Comparison of ENCODE assay signal across 18 cellular contexts in the genomic region with DNA sequence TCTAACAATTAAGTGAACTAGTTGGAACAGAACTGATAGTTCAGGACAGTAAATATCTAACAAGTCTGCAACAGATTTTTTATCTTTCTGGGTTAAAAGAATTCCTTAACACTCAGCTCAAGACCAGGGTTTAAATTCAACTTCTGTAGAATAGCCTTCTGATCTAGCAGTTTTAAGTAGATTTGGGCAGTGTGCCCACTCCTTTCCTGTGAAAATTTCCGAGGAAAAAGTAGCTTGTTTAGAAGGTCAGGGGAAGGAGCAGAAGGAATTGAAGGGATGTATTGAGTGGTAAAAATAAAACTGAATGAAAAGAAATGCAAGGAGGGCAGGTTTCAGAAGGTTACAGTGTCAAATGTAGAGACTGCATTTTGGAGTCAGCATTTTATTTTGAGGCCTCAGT.
"Had no signal": no experiment of that assay in that cellular context is flagged by ENCODE, and none has a peak within 500 bp of the region (broad histone marks: within the 10 kb centered on the region; RNA-seq: fewer than 3 reads in every experiment).

No MANE protein-coding gene starts in this region.

- H3K36me3 Mint-ChIP-seq: naive thymus-derived CD4-positive, alpha-beta T cell; stimulated activated memory B cell treated with anti-CD40 and anti-IgM and Interleukin-4, amounts not matched to agents 10 μg/mL and 1 μg/mL and 100 μg/mL, for 72 hours had no signal

- H3K4me3 Mint-ChIP-seq: activated T-helper 1 cell treated with anti-CD3 and anti-CD28 coated beads, Interleukin-12 subunit alpha, Interleukin-12 subunit beta, Interleukin-2, Interleukin-4 antibody, amounts not matched to agents 30 ng/mL and 10 ng/mL and 1 ng/mL, durations not matched to agents 14 hours and 24 hours and 36 hours; brain; naive thymus-derived CD4-positive, alpha-beta T cell; stimulated activated memory B cell treated with anti-CD40 and anti-IgM and Interleukin-4, amounts not matched to agents 10 μg/mL and 1 μg/mL and 100 μg/mL, for 72 hours had no signal

- H3K27me3 Mint-ChIP-seq: brain; stimulated activated memory B cell treated with anti-CD40 and anti-IgM and Interleukin-4, amounts not matched to agents 10 μg/mL and 1 μg/mL and 100 μg/mL, for 72 hours had no signal

- DNase-seq: activated CD4-positive, alpha-beta T cell treated with anti-CD3 and anti-CD28 coated beads for 4 hours; activated naive CD4-positive, alpha-beta T cell; dorsolateral prefrontal cortex; kidney glomerular epithelial cell; lower lobe of right lung; naive thymus-derived CD4-positive, alpha-beta T cell; right lobe of liver; spleen; stimulated activated CD4-positive, alpha-beta T cell treated with anti-CD3 and anti-CD28 coated beads, Interleukin-1b, Interleukin-23, amount 100 ng/mL, for 48 hours; T-helper 1 cell; trophoblast cell had no signal

- H3K4me1 ChIP-seq: esophagus muscularis mucosa, lower lobe of right lung, right lobe of liver, spleen had no signal

- H3K9me3 ChIP-seq: esophagus muscularis mucosa, gastroesophageal sphincter, lower lobe of right lung, right lobe of liver, spleen had no signal

- H3K27ac ChIP-seq: esophagus muscularis mucosa, gastroesophageal sphincter, lower lobe of right lung, right lobe of liver, spleen, VCaP had no signal

- ATAC-seq: gastroesophageal sphincter; lower lobe of right lung; naive thymus-derived CD4-positive, alpha-beta T cell; stimulated activated memory B cell treated with anti-CD40 and anti-IgM and Interleukin-4, amounts not matched to agents 10 μg/mL and 1 μg/mL and 100 μg/mL, for 72 hours had no signal

- H3K27ac Mint-ChIP-seq: activated T-helper 1 cell treated with anti-CD3 and anti-CD28 coated beads, Interleukin-12 subunit alpha, Interleukin-12 subunit beta, Interleukin-2, Interleukin-4 antibody, amounts not matched to agents 30 ng/mL and 10 ng/mL and 1 ng/mL, durations not matched to agents 14 hours and 24 hours and 36 hours; naive thymus-derived CD4-positive, alpha-beta T cell; progenitor cell of endocrine pancreas; stimulated activated memory B cell treated with anti-CD40 and anti-IgM and Interleukin-4, amounts not matched to agents 10 μg/mL and 1 μg/mL and 100 μg/mL, for 72 hours had no signal

- H3K4me3 ChIP-seq: dorsolateral prefrontal cortex, esophagus muscularis mucosa, gastroesophageal sphincter, lower lobe of right lung, right lobe of liver, spleen had no signal

- H3K36me3 ChIP-seq: esophagus muscularis mucosa, gastroesophageal sphincter, lower lobe of right lung, right lobe of liver, spleen had no signal

- H3K4me1 Mint-ChIP-seq: stimulated activated memory B cell treated with anti-CD40 and anti-IgM and Interleukin-4, amounts not matched to agents 10 μg/mL and 1 μg/mL and 100 μg/mL, for 72 hours had no signal

- H3K27me3 ChIP-seq: dorsolateral prefrontal cortex, esophagus muscularis mucosa, gastroesophageal sphincter, right lobe of liver, spleen had no signal

- H3K9me3 Mint-ChIP-seq: activated T-helper 1 cell treated with anti-CD3 and anti-CD28 coated beads, Interleukin-12 subunit alpha, Interleukin-12 subunit beta, Interleukin-2, Interleukin-4 antibody, amounts not matched to agents 30 ng/mL and 10 ng/mL and 1 ng/mL, durations not matched to agents 14 hours and 24 hours and 36 hours; naive thymus-derived CD4-positive, alpha-beta T cell; stimulated activated memory B cell treated with anti-CD40 and anti-IgM and Interleukin-4, amounts not matched to agents 10 μg/mL and 1 μg/mL and 100 μg/mL, for 72 hours had no signal
